Comparison of ENCODE assay signal across 8 cellular contexts in the genomic region with DNA sequence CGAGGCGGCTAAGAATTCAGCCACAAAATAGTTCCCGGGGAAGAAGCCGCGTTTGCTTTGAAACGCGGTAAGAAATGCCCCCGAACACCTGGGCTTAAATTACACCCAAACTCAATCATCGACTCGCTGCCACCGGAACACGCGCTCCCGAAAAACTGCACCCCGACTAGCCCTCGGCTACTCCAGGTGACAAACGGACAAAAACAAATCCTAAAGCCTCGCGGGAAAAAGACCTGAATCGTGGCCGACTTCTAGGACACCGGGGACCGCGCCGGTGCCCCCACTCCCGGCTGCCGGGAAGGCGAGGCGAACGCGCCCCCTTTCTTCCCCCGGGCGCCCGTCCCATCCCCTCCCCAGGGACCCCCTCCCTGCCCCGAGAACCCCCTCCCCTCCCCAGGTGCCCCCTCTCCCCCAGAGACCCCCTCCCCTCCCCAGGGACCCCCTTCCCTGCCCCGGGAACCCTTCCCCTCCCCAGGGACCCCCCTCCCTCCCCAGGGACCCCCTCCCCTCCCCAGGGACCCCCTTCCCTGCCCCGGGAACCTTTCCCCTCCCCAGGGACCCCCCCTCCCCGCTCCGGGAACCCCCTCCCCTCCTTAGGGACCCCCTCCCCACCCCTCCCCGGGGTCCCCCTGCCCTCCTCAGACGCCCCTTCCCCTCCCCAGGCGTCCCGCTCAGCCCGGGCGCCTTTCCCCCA. TPM values are rescaled to one million over a fixed set of nuclear protein-coding genes. Genes with fewer than 3 reads are reported as not detected.
DNase-seq lines count a peak whose midpoint lies in the region; ATAC-seq, FAIRE-seq and TF ChIP-seq lines count a peak whose summit lies in the region.

No MANE protein-coding gene starts in this region.

- no peak overlapping the region for H2BK5ac ChIP-seq in H1 (ENCODE audit: low read depth, low read length)

- ATAC-seq in HG03108 (IDR thresholded peaks at IDR 0.05; ENCODE audit: unreplicated experiment): no peak

- H3K36me3 Mint-ChIP-seq in neural progenitor cell: peaks cover 22% of the 10 kb centered on the region

- H2AFZ ChIP-seq in H1 (ENCODE audit: low read length) (no peak overlapping the region), neural progenitor cell (replicated peaks) (no peak overlapping the region)

- no peak overlapping the region for H3K4ac ChIP-seq in H1 (replicated peaks; ENCODE audit: insufficient read length, low read depth, low read length)

- H3K27ac ChIP-seq in BLaER1 treated with 17β-estradiol and CSF1 and Interleukin-3, amounts not matched to agents 10 nM and 100 nM: peak overlapping the region in 10 of 11 experiments; percentile 44 to 90 (median 84); a peak in 19 of 22 replicates
- H3K27ac ChIP-seq in H1 (ENCODE audit: low read depth, low read length): no peak overlapping the region
- no peak overlapping the region for H3K27ac ChIP-seq in neural progenitor cell

- H2BK15ac ChIP-seq in H1 (ENCODE audit: low read length): no peak overlapping the region

- H3K23ac ChIP-seq in H1 (ENCODE audit: insufficient read length): no peak overlapping the region

- peaks cover 0 to 29% (median 13%) of the 10 kb centered on the region in 11 experiments; a peak in 11 of 22 replicates for H4K20me1 ChIP-seq in BLaER1 treated with 17β-estradiol and CSF1 and Interleukin-3, amounts not matched to agents 10 nM and 100 nM
- H4K20me1 ChIP-seq in H1 (replicated peaks in 1 of 2; ENCODE audit: control insufficient read depth in 1 of 2, insufficient read depth in 2 of 2, low read length in 2 of 2) (peaks cover 1 to 4% of the 10 kb centered on the region in 2 experiments), neural progenitor cell (ENCODE audit: low read depth) (no peaks in the 10 kb centered on the region)

- POLR2A ChIA-PET in H1 (lab: Charles Lee; ENCODE audit: partially characterized antibody): no interaction called here

- H2BK20ac ChIP-seq in H1 (ENCODE audit: low read length): no peak overlapping the region

- no peaks in the 10 kb centered on the region for H3F3A ChIP-seq in neural progenitor cell (ENCODE audit: low read depth)

- TF ChIP-seq RAD21 in H1 (IDR thresholded peaks at IDR 0.05 in 1 of 2, conservative IDR thresholded peaks at IDR 0.05 in 1 of 2; ENCODE audit: low read depth in 2 of 2, low read length in 2 of 2): no peak

- peaks cover 17% of the 10 kb centered on the region for H3K9me3 Mint-ChIP-seq in neural progenitor cell

- no peak overlapping the region for H2BK12ac ChIP-seq in H1 (ENCODE audit: low read depth, low read length)

- TF ChIP-seq EP300 in H1 (IDR thresholded peaks at IDR 0.05; ENCODE audit: borderline replicate concordance in 1 of 2, low read depth in 2 of 2, low read length in 2 of 2): no peak

- peak overlapping the region; percentile 91 for H3K4me3 Mint-ChIP-seq in neural progenitor cell

- H3K27me3 ChIP-seq in BLaER1 treated with 17β-estradiol and CSF1 and Interleukin-3, amounts not matched to agents 10 nM and 100 nM: peaks cover 31 to 39% (median 37%) of the 10 kb centered on the region in 11 experiments
- H3K27me3 ChIP-seq in H1 (replicated peaks in 1 of 4; ENCODE audit: control insufficient read depth in 3 of 4, extremely low read depth in 1 of 4, insufficient read depth in 3 of 4, low read length in 3 of 4) (peaks cover 2 to 19% (median 15%) of the 10 kb centered on the region in 4 experiments; a peak in 6 of 7 replicates), neural progenitor cell (peaks cover 44% of the 10 kb centered on the region)

- H3K4me1 ChIP-seq in BLaER1 treated with 17β-estradiol and CSF1 and Interleukin-3, amounts not matched to agents 10 nM and 100 nM: peaks cover 26 to 72% (median 65%) of the 10 kb centered on the region in 10 experiments
- H3K4me1 ChIP-seq in H1 (replicated peaks in 1 of 4; ENCODE audit: control insufficient read depth in 3 of 4, insufficient read depth in 4 of 4, low read length in 3 of 4): peaks cover 0 to 5% (median 2%) of the 10 kb centered on the region in 4 experiments; a peak in 4 of 7 replicates
- peaks cover 6% of the 10 kb centered on the region for H3K4me1 ChIP-seq in neural progenitor cell

- peak overlapping the region; percentile 89 for H4K8ac ChIP-seq in H1 (ENCODE audit: extremely low read depth, insufficient read depth, low read length)

- no peak overlapping the region for H3K27ac Mint-ChIP-seq in neural progenitor cell

- peak overlapping the region; percentile 65 to 87 (median 78) for H3K4me3 ChIP-seq in BLaER1 treated with 17β-estradiol and CSF1 and Interleukin-3, amounts not matched to agents 10 nM and 100 nM
- H3K4me3 ChIP-seq in NB4 (ENCODE audit: low read depth, low read length) (peak overlapping the region; percentile 34), H1 (ENCODE audit: extremely low read depth in 1 of 4, insufficient read depth in 2 of 4, low read depth in 3 of 4, low read length in 4 of 4) (peak overlapping the region; percentile 49 to 78 (median 54)), neural progenitor cell (peak overlapping the region; percentile 74)

- peaks cover 5% of the 10 kb centered on the region for H3K79me1 ChIP-seq in H1 (ENCODE audit: low read depth, low read length)

- no peak overlapping the region for H3K18ac ChIP-seq in H1 (ENCODE audit: extremely low read depth, low read length)

- peaks cover 26% of the 10 kb centered on the region for H3K27me3 Mint-ChIP-seq in neural progenitor cell (ENCODE audit: insufficient read depth, low read depth)

- H3K79me2 ChIP-seq in H1 (ENCODE audit: control insufficient read depth in 1 of 2, insufficient read depth in 2 of 2, low read length in 2 of 2) (peaks cover 0 to 8% of the 10 kb centered on the region in 2 experiments; a peak in 1 of 4 replicates), neural progenitor cell (ENCODE audit: low read depth) (peaks cover 26% of the 10 kb centered on the region)

- no peak for TF ChIP-seq CTCF in NB4 (IDR thresholded peaks at IDR 0.05; ENCODE audit: low read depth, low read length)
- TF ChIP-seq CTCF in H1 (IDR thresholded peaks at IDR 0.05; ENCODE audit: control extremely low read depth in 1 of 3, insufficient read depth in 1 of 3, low read depth in 1 of 3, low read length in 3 of 3): no peak
- TF ChIP-seq CTCF in neural progenitor cell (IDR thresholded peaks at IDR 0.05): no peak
- TF ChIP-seq CTCF in GM10266 (IDR thresholded peaks at IDR 0.05; ENCODE audit: control insufficient read depth, insufficient read depth, low read depth, missing control alignments): no peak

- no peak overlapping the region for H3K56ac ChIP-seq in H1 (replicated peaks; ENCODE audit: insufficient read length, low read depth, low read length)

- H2AK5ac ChIP-seq in H1 (ENCODE audit: low read depth, low read length): peak overlapping the region; percentile 39; the same call in 1 of the 2 replicates

- H3K36me3 ChIP-seq in BLaER1 treated with 17β-estradiol and CSF1 and Interleukin-3, amounts not matched to agents 10 nM and 100 nM: peaks cover 11 to 30% (median 26%) of the 10 kb centered on the region in 11 experiments; a peak in 21 of 22 replicates
- no peaks in the 10 kb centered on the region for H3K36me3 ChIP-seq in H1 (ENCODE audit: control insufficient read depth in 2 of 4, insufficient read depth in 4 of 4, low read length in 3 of 4)
- no peaks in the 10 kb centered on the region for H3K36me3 ChIP-seq in neural progenitor cell

- H3K4me1 Mint-ChIP-seq in neural progenitor cell: peaks cover 13% of the 10 kb centered on the region

- peak overlapping the region; percentile 68 to 97 (median 88) for H3K4me2 ChIP-seq in BLaER1 treated with 17β-estradiol and CSF1 and Interleukin-3, amounts not matched to agents 10 nM and 100 nM
- H3K4me2 ChIP-seq in H1 (ENCODE audit: insufficient read depth in 1 of 2, low read depth in 2 of 2, low read length in 2 of 2): peak overlapping the region; percentile 75 to 86
- H3K4me2 ChIP-seq in neural progenitor cell: peak overlapping the region; percentile 94

- no peak for FAIRE-seq in H1 (lab: Jason Lieb, UNC)

- CTCF ChIA-PET in H1 (lab: Charles Lee; ENCODE audit: partially characterized antibody): no interaction called here

- H3K9ac ChIP-seq in BLaER1 treated with 17β-estradiol and CSF1 and Interleukin-3, amounts not matched to agents 10 nM and 100 nM: peak overlapping the region; percentile 77 to 92 (median 85)
- H3K9ac ChIP-seq in H1 (replicated peaks in 1 of 4; ENCODE audit: extremely low read depth in 1 of 4, low read depth in 3 of 4, low read length in 3 of 4) (no peak overlapping the region; a peak in 1 of 7 replicates), neural progenitor cell (peak overlapping the region; percentile 55)

- peaks cover 19 to 33% (median 28%) of the 10 kb centered on the region in 11 experiments for H3K9me3 ChIP-seq in BLaER1 treated with 17β-estradiol and CSF1 and Interleukin-3, amounts not matched to agents 10 nM and 100 nM (replicated peaks in 1 of 11)
- peaks cover 4 to 5% of the 10 kb centered on the region in 2 experiments; a peak in 1 of 4 replicates for H3K9me3 ChIP-seq in H1 (ENCODE audit: insufficient read depth in 2 of 2, low read depth in 1 of 2, low read length in 1 of 2)
- H3K9me3 ChIP-seq in neural progenitor cell (ENCODE audit: low read depth): no peaks in the 10 kb centered on the region

- peaks cover 7% of the 10 kb centered on the region; the same call in 1 of the 2 replicates for H3K23me2 ChIP-seq in H1 (ENCODE audit: low read depth, low read length)

- no peak overlapping the region for H2BK120ac ChIP-seq in H1 (replicated peaks; ENCODE audit: low read depth, low read length)

- 15% methylated on average over 21 of the region's 45 CpGs; no CpG with 5 or more reads in 1 of the 2 experiments for WGBS in H1 (ENCODE audit: extremely low coverage in 1 of 2, insufficient coverage in 1 of 2, insufficient read length in 1 of 2, insufficient replicate concordance in 2 of 2, low coverage in 1 of 2, low lambda C conversion rate in 2 of 2, missing lambda C conversion rate in 1 of 2), 2 experiments

- TF ChIP-seq POLR2A in NB4 (IDR thresholded peaks at IDR 0.05; ENCODE audit: extremely low read depth, insufficient read length) (no peak), H1 (IDR thresholded peaks at IDR 0.05; ENCODE audit: control extremely low read depth in 1 of 2, low read depth in 2 of 2, low read length in 2 of 2) (no peak)

- H3K14ac ChIP-seq in H1 (ENCODE audit: insufficient read length): no peak overlapping the region

- no peak overlapping the region for H4K5ac ChIP-seq in H1 (ENCODE audit: insufficient read length, low read depth, low read length)

- DNase-seq in NB4 (ENCODE audit: low read depth) (no peak), H1 (ENCODE audit: low read depth in 1 of 2, low spot score in 2 of 2) (no peak), neural progenitor cell (ENCODE audit: low spot score) (peak; percentile 31), GM10266 (ENCODE audit: extremely low spot score) (no peak), DMS79 treated with DMSO at 0.1 percent for 48 hours (lab: John Stamatoyannopoulos, UW) (no peak)
- DNase-seq in stimulated activated CD4-positive, alpha-beta T cell treated with anti-CD3 and anti-CD28 coated beads, Interleukin-12 subunit alpha, Interleukin-12 subunit beta, amount 100 ng/mL, for 4 hours: no peak

- H4K91ac ChIP-seq in H1 (replicated peaks; ENCODE audit: insufficient read length, low read length): no peak overlapping the region

RNA-seq across cellular contexts. Expression of a gene that starts 0.6 kb away (rescaled TPM):
- total RNA-seq in H1 (2021; fragmentation: NEBNext Ultra II Directional; extraction: Animal tissue kit (Norgen Biotek cat#: 25700)): 10.9 and 12.4 TPM in 2 replicates
- polyA plus RNA-seq in H1 (2011; rRNA removed): 10.0 and 15.7 TPM in 2 replicates
- 11.1 TPM for polyA plus RNA-seq in H1 (2011; cell fraction: cytosol; rRNA removed)
- 45.2 TPM for polyA plus RNA-seq in H1 (2011; cell fraction: nucleus; rRNA removed)
- polyA plus RNA-seq in H1 (2012, experiment 1 of 2): 6.7 to 11.8 TPM (median 10.8 TPM) in 4 replicates
- 9.1 TPM for polyA plus RNA-seq in H1 (2012, experiment 2 of 2)
- polyA plus RNA-seq in H1 (2013, experiment 1 of 2): 8.9 TPM
- 8.4 TPM for polyA plus RNA-seq in H1 (2013, experiment 2 of 2)
- polyA minus RNA-seq in H1 (2011; rRNA and poly(A)+ RNA removed): 2.8 and 4.3 TPM in 2 replicates
- polyA minus RNA-seq in H1 (2011; cell fraction: cytosol; rRNA and poly(A)+ RNA removed): 5.1 TPM
- polyA minus RNA-seq in H1 (2011; cell fraction: nucleus; rRNA and poly(A)+ RNA removed): 14.2 TPM
- 8.0 and 24.0 TPM in 2 replicates for total RNA-seq in neural progenitor cell (ENCODE audit: low replicate concordance)

RNA-seq across cellular contexts. Expression of a gene that starts 41.2 kb away (rescaled TPM):
- not detected in 2 replicates for total RNA-seq in H1 (2021; fragmentation: NEBNext Ultra II Directional; extraction: Animal tissue kit (Norgen Biotek cat#: 25700))
- polyA plus RNA-seq in H1 (2011; rRNA removed): not detected in 2 replicates
- polyA plus RNA-seq in H1 (2011; cell fraction: cytosol; rRNA removed): not detected
- polyA plus RNA-seq in H1 (2011; cell fraction: nucleus; rRNA removed): not detected
- polyA plus RNA-seq in H1 (2012, experiment 1 of 2): not detected in 4 replicates
- polyA plus RNA-seq in H1 (2012, experiment 2 of 2): not detected
- 0.02 TPM for polyA plus RNA-seq in H1 (2013, experiment 1 of 2)
- not detected for polyA plus RNA-seq in H1 (2013, experiment 2 of 2)
- polyA minus RNA-seq in H1 (2011; rRNA and poly(A)+ RNA removed): not detected in 2 replicates
- polyA minus RNA-seq in H1 (2011; cell fraction: cytosol; rRNA and poly(A)+ RNA removed): not detected
- 0.40 TPM for polyA minus RNA-seq in H1 (2011; cell fraction: nucleus; rRNA and poly(A)+ RNA removed)
- not detected in 2 replicates for total RNA-seq in neural progenitor cell (ENCODE audit: low replicate concordance)

RNA-seq across cellular contexts. Expression of a gene that starts 58.4 kb away (rescaled TPM):
- total RNA-seq in H1 (2021; fragmentation: NEBNext Ultra II Directional; extraction: Animal tissue kit (Norgen Biotek cat#: 25700)): 1.6 and 1.7 TPM in 2 replicates
- polyA plus RNA-seq in H1 (2011; rRNA removed): 1.1 and 2.0 TPM in 2 replicates
- polyA plus RNA-seq in H1 (2011; cell fraction: cytosol; rRNA removed): 1.0 TPM
- polyA plus RNA-seq in H1 (2011; cell fraction: nucleus; rRNA removed): 3.8 TPM
- polyA plus RNA-seq in H1 (2012, experiment 1 of 2): 0.94 to 4.7 TPM (median 1.1 TPM) in 4 replicates
- 0.24 TPM for polyA plus RNA-seq in H1 (2012, experiment 2 of 2)
- polyA plus RNA-seq in H1 (2013, experiment 1 of 2): 0.73 TPM
- 0.55 TPM for polyA plus RNA-seq in H1 (2013, experiment 2 of 2)
- 0.51 and 1.3 TPM in 2 replicates for polyA minus RNA-seq in H1 (2011; rRNA and poly(A)+ RNA removed)
- polyA minus RNA-seq in H1 (2011; cell fraction: cytosol; rRNA and poly(A)+ RNA removed): not detected
- polyA minus RNA-seq in H1 (2011; cell fraction: nucleus; rRNA and poly(A)+ RNA removed): 1.5 TPM
- 0.22 TPM in 1 of 2 replicates, not detected in the other for total RNA-seq in neural progenitor cell (ENCODE audit: low replicate concordance)

Comparison
In these comparisons a context has a peak if more than half of its experiments do, and no peak if none do; other contexts are left out.
1. H3K27ac ChIP-seq: peak in BLaER1 treated with 17β-estradiol and CSF1 and Interleukin-3, amounts not matched to agents 10 nM and 100 nM (10 of 11); none in H1 (single experiment) and neural progenitor cell (single experiment).
2. H3K9ac ChIP-seq: peak in BLaER1 treated with 17β-estradiol and CSF1 and Interleukin-3, amounts not matched to agents 10 nM and 100 nM (11 of 11) and neural progenitor cell (single experiment); none in H1 (0 of 4).
3. Peak in every context shown above with its lines, with median percentiles within 50 percentile points of each other: H3K4me2 ChIP-seq and H3K4me3 ChIP-seq.